10 cellular contexts compared by ENCODE assay signal in the genomic region with DNA sequence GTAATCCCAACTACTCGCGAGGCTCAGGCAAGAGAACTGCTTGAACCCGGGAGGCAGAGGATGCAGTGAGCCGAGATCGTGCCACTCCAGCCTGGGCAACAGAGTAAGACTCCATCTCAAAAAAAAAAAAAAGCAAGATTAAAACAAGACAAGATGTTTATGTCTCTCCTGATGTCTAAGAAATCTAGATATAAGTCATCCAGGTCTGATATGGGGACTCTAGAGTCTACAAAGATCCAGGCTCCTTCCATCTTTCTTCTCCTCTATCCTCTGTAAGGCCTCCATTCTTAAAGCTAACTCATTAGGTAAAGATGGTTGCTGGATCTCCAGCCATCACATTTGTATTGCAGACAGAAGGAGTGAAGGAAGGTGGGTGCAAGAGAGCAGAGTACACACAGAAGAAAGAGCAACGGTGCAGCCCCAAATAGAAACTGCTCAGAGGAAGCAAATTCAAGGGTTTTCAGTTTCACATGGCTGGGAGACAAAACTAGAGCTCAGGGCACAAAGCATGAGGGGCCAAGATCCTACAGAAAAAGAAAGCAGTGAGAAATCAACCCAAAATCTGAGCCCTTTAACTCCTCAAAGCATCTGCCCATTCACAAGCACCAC. TPM values are rescaled to one million over a fixed set of nuclear protein-coding genes. Genes with fewer than 3 reads are reported as not detected.
DNase-seq lines count a peak whose midpoint lies in the region; ATAC-seq and TF ChIP-seq lines count a peak whose summit lies in the region.
"Had no signal": no experiment of that assay in that cellular context is flagged by ENCODE, and none has a peak within 500 bp of the region (broad histone marks: within the 10 kb centered on the region; RNA-seq: fewer than 3 reads in every experiment).

No MANE protein-coding gene starts in this region.

- intact Hi-C loops in activated B cell treated with CpG ODN at 0.5 μM for 24 hours (cut with micrococcal nuclease) (loop anchor here (2.0 kb wide), 2 partner anchors 37 to 57 kb away; a partner anchor contains a TSS), left ventricle myocardium inferior (cut with micrococcal nuclease) (no loop called here)

- POLR2A ChIA-PET in activated B cell treated with CpG ODN at 0.5 μM for 24 hours (lab: Charles Lee), result interaction anchor here (0.7 to 2.4 kb wide), 15 partner anchors 18 to 338 kb away, joined by 3 to 14 read pairs (median 5); no protein-coding TSS in a partner anchor
- POLR2A ChIA-PET in CD8-positive, alpha-beta memory T cell (lab: Charles Lee), result no interaction called here

- H3K36me3 Mint-ChIP-seq in activated B cell treated with CpG ODN at 0.5 μM for 24 hours (ENCODE audit: low read depth), result peaks cover 5% of the 10 kb centered on the region
- peaks cover 0 to 8% (median 0%) of the 10 kb centered on the region in 3 donors for H3K36me3 Mint-ChIP-seq in CD8-positive, alpha-beta memory T cell

- peak overlapping the region; percentile 75 for H3K4me3 Mint-ChIP-seq in activated B cell treated with CpG ODN at 0.5 μM for 24 hours
- no peak overlapping the region for H3K4me3 Mint-ChIP-seq in CD8-positive, alpha-beta memory T cell

- DNase-seq in GM12864 (ENCODE audit: low read depth), result peak; percentile 83
- DNase-seq in activated B cell treated with CpG ODN at 0.5 μM for 24 hours, result no peak
- no peak for DNase-seq in kidney glomerular epithelial cell (lab: John Stamatoyannopoulos, UW)
- DNase-seq in Peyer's patch, result no peak
- DNase-seq in left ventricle myocardium inferior, result no peak
- no peak for DNase-seq in CD8-positive, alpha-beta memory T cell
- DNase-seq: activated CD4-positive, alpha-beta T cell treated with anti-CD3 and anti-CD28 coated beads for 48 hours; NCI-H1092 treated with DMSO at 0.1 percent for 48 hours had no signal

- H3K9me3 ChIP-seq in Peyer's patch, result no peaks in the 10 kb centered on the region
- H3K9me3 ChIP-seq in left ventricle myocardium inferior (replicated peaks), result peaks cover 5% of the 10 kb centered on the region
- no peaks in the 10 kb centered on the region for H3K9me3 ChIP-seq in CD8-positive, alpha-beta memory T cell (ENCODE audit: low read length)

- peak; percentile 96 for ATAC-seq in GM19395 (IDR thresholded peaks at IDR 0.05; ENCODE audit: unreplicated experiment)
- peak; percentile 52 for ATAC-seq in HG03060 (IDR thresholded peaks at IDR 0.05; ENCODE audit: low read depth, unreplicated experiment)
- peak; percentile 64 for ATAC-seq in activated B cell treated with CpG ODN at 0.5 μM for 24 hours (ENCODE audit: low read depth)

- TF ChIP-seq CTCF in GM12864 (IDR thresholded peaks at IDR 0.05; ENCODE audit: low read depth, low read length, missing control alignments), result no peak
- TF ChIP-seq CTCF in activated B cell treated with CpG ODN at 0.5 μM for 24 hours (IDR thresholded peaks at IDR 0.05), result no peak
- TF ChIP-seq CTCF in Peyer's patch (IDR thresholded peaks at IDR 0.05), result no peak
- TF ChIP-seq CTCF in left ventricle myocardium inferior (IDR thresholded peaks at IDR 0.05; ENCODE audit: borderline replicate concordance), result no peak

- H3K27ac Mint-ChIP-seq in activated B cell treated with CpG ODN at 0.5 μM for 24 hours, result peak overlapping the region; percentile 87
- H3K27ac Mint-ChIP-seq in CD8-positive, alpha-beta memory T cell, result no peak overlapping the region

- H3K27me3 ChIP-seq in Peyer's patch (no peaks in the 10 kb centered on the region), left ventricle myocardium inferior (ENCODE audit: low read depth) (no peaks in the 10 kb centered on the region)
- no peaks in the 10 kb centered on the region for H3K27me3 ChIP-seq in CD8-positive, alpha-beta memory T cell (ENCODE audit: insufficient read depth, low read length, poor library complexity, severe bottlenecking)

- H3K27me3 Mint-ChIP-seq in activated B cell treated with CpG ODN at 0.5 μM for 24 hours, result no peaks in the 10 kb centered on the region
- H3K27me3 Mint-ChIP-seq in CD8-positive, alpha-beta memory T cell, result peaks cover 4% of the 10 kb centered on the region in 2 donors

- no peak for TF ChIP-seq POLR2A in Peyer's patch (IDR thresholded peaks at IDR 0.05)

- H3K27ac ChIP-seq in Peyer's patch (peak overlapping the region in 1 of 4 donors; percentile 75), left ventricle myocardium inferior (replicated peaks) (no peak overlapping the region)
- H3K27ac ChIP-seq in CD8-positive, alpha-beta memory T cell (ENCODE audit: low read depth, low read length), result no peak overlapping the region

- H3K4me3 ChIP-seq in GM12864 (ENCODE audit: low read depth, low read length) (peak overlapping the region; percentile 27; the same call in 1 of the 2 replicates), Peyer's patch (peak overlapping the region in 1 of 4 donors; percentile 3), left ventricle myocardium inferior (no peak overlapping the region)
- no peak overlapping the region for H3K4me3 ChIP-seq in CD8-positive, alpha-beta memory T cell (ENCODE audit: low read length)

- H3K4me1 Mint-ChIP-seq in activated B cell treated with CpG ODN at 0.5 μM for 24 hours, result peaks cover 86% of the 10 kb centered on the region
- H3K4me1 Mint-ChIP-seq in CD8-positive, alpha-beta memory T cell, result peaks cover 4 to 12% (median 8%) of the 10 kb centered on the region in 3 donors

- H3K36me3 ChIP-seq in Peyer's patch (no peaks in the 10 kb centered on the region), left ventricle myocardium inferior (no peaks in the 10 kb centered on the region)
- no peaks in the 10 kb centered on the region for H3K36me3 ChIP-seq in CD8-positive, alpha-beta memory T cell (ENCODE audit: insufficient read depth, low read length)

- peaks cover 2% of the 10 kb centered on the region for H3K9me3 Mint-ChIP-seq in activated B cell treated with CpG ODN at 0.5 μM for 24 hours
- no peaks in the 10 kb centered on the region for H3K9me3 Mint-ChIP-seq in CD8-positive, alpha-beta memory T cell

- H3K4me1 ChIP-seq in Peyer's patch (no peaks in the 10 kb centered on the region), left ventricle myocardium inferior (peaks cover 22% of the 10 kb centered on the region)
- peaks cover 7% of the 10 kb centered on the region for H3K4me1 ChIP-seq in CD8-positive, alpha-beta memory T cell (ENCODE audit: insufficient read depth, low read length)

- CTCF ChIA-PET in activated B cell treated with CpG ODN at 0.5 μM for 24 hours (lab: Charles Lee), result interaction anchor here (0.6 to 1.6 kb wide), 6 partner anchors 18 to 124 kb away, joined by 3 to 4 read pairs (median 3); no protein-coding TSS in a partner anchor
- CTCF ChIA-PET in CD8-positive, alpha-beta memory T cell (lab: Charles Lee), result interaction anchor here (0.7 to 0.8 kb wide), 2 partner anchors 153 to 201 kb away, joined by 3 read pairs; no protein-coding TSS in a partner anchor

RNA-seq across cellular contexts. Expression of a gene that starts 57.6 kb away (rescaled TPM):
- total RNA-seq in activated B cell treated with CpG ODN at 0.5 μM for 24 hours, result 59.9 and 64.5 TPM in 2 replicates
- total RNA-seq in Peyer's patch, result 10 to 100 TPM; 15.0 to 52.8 (median 19.3) TPM
- 7.9 TPM for total RNA-seq in left ventricle myocardium inferior
- total RNA-seq in CD8-positive, alpha-beta memory T cell, result 1 to 10 TPM; 1.9 to 3.2 TPM
- polyA plus RNA-seq in CD8-positive, alpha-beta memory T cell, result 1.3 TPM
